ENCODE assay signal across 23 cellular contexts in the genomic region with DNA sequence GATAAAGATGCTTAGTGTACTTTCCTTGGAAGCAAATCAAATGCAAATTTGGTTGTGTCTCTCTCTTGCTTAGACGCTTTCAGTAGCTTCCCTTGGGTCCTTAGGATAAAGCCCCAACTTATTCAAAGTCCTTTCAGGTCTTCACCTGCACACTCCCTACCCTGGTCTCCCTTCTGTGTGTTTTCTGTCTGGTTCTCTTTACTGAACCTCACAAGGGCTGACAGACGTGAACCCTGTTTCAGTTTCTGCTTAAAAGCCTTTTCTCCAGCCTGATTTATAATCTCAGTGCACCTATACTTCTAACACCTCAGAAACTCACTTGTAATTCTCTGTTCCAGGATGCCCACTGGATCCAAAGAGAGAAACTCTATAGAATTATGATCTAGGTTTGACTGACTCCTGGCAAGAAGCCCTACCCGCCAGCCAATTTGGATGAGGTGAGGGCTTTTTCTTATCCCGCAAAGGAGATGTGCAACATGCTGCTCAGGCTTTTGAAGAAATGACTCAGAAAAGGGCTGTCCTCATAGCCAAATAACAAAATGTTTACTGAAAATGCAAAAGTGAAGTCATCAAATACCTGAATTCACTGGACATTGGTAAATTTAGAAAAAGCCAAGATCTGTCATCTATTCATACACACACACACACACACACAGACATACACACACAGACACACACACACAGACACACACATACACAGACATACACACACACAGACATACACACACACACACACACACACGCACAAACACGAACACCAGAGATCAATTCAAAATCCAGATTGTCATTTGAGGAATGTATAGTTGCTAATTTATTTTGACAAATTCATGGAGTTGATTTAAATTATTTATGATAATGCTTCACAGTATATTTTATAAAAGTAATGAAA.
"Had no signal": no experiment of that assay in that cellular context is flagged by ENCODE, and none has a peak within 500 bp of the region (broad histone marks: within the 10 kb centered on the region; RNA-seq: fewer than 3 reads in every experiment).

No MANE protein-coding gene starts in this region.

- H3K27ac Mint-ChIP-seq: activated CD8-positive, alpha-beta T cell treated with anti-CD3 and anti-CD28 coated beads for 36 hours; activated naive CD4-positive, alpha-beta T cell treated with anti-CD3 and anti-CD28 coated beads, Interleukin-2, amount 10 ng/mL, durations not matched to agents 7 days and 5 days; activated naive CD8-positive, alpha-beta T cell treated with anti-CD3 and anti-CD28 coated beads, Interleukin-2, amount 10 ng/mL, durations not matched to agents 7 days and 5 days; activated T-cell treated with anti-CD3 and anti-CD28 coated beads, Interleukin-2, amount 50 U/mL, for 72 hours; activated T-helper 2 cell treated with anti-CD3 and anti-CD28 coated beads, Interferon-gamma antibody, Interleukin-2, Interleukin-4, amounts not matched to agents 10 μg/mL and 5 μg/mL and 100 μg/mL, durations not matched to agents 14 hours and 24 hours and 36 hours; T-helper 1 cell treated with Interleukin-12 subunit alpha and Interleukin-12 subunit beta and Interleukin-4 antibody, amounts not matched to agents 30 μg/mL and 1 μg/mL, for 36 hours had no signal

- H3K4me2 ChIP-seq: KMS-11, PC-9 had no signal

- H2AFZ ChIP-seq: PC-9 had no signal

- H3K4me1 ChIP-seq: body of pancreas had no signal

- H3K27me3 Mint-ChIP-seq: activated CD8-positive, alpha-beta T cell treated with anti-CD3 and anti-CD28 coated beads for 36 hours; activated naive CD4-positive, alpha-beta T cell treated with anti-CD3 and anti-CD28 coated beads, Interleukin-2, amount 10 ng/mL, durations not matched to agents 7 days and 5 days; activated naive CD8-positive, alpha-beta T cell treated with anti-CD3 and anti-CD28 coated beads, Interleukin-2, amount 10 ng/mL, durations not matched to agents 7 days and 5 days; central memory CD8-positive, alpha-beta T cell had no signal

- DNase-seq: activated CD4-positive, alpha-beta T cell treated with anti-CD3 and anti-CD28 coated beads for 4 hours; activated CD8-positive, alpha-beta memory T cell treated with anti-CD3 and anti-CD28 coated beads, Interleukin-2, amount 50 U/mL, for 4 hours; activated CD8-positive, alpha-beta T cell treated with anti-CD3 and anti-CD28 coated beads for 36 hours; activated gamma-delta T cell treated with Interleukin-2 at 50 U/mL for 16 hours; activated naive CD4-positive, alpha-beta T cell treated with anti-CD3 and anti-CD28 coated beads, Interleukin-2, amount 10 ng/mL, durations not matched to agents 7 days and 5 days; activated naive CD8-positive, alpha-beta T cell treated with anti-CD3 and anti-CD28 coated beads, Interleukin-2, amount 10 ng/mL, durations not matched to agents 7 days and 5 days; activated T-cell treated with anti-CD3 and anti-CD28 coated beads, Interleukin-2, amount 50 U/mL, for 72 hours; aorta; body of pancreas; MM.1S; NCI-H146; NCI-H1930; NCI-H2171; NCI-H2227 treated with DMSO at 0.1 percent for 48 hours; NCI-H446 treated with DMSO at 0.1 percent for 48 hours; NCI-H524 treated with DMSO at 0.1 percent for 48 hours; PC-9; SHP77 treated with DMSO at 0.1 percent for 48 hours had no signal

- ATAC-seq: activated CD4-positive, CD25-positive, alpha-beta regulatory T cell treated with anti-CD3 and anti-CD28 coated beads, Interleukin-2, amount 50 U/mL, for 24 hours; activated CD8-positive, alpha-beta T cell treated with anti-CD3 and anti-CD28 coated beads for 36 hours; activated T-cell treated with anti-CD3 and anti-CD28 coated beads, Interleukin-2, amount 50 U/mL, for 72 hours; body of pancreas had no signal

- H3K4me3 Mint-ChIP-seq: activated CD8-positive, alpha-beta T cell treated with anti-CD3 and anti-CD28 coated beads for 36 hours; activated naive CD4-positive, alpha-beta T cell treated with anti-CD3 and anti-CD28 coated beads, Interleukin-2, amount 10 ng/mL, durations not matched to agents 7 days and 5 days; activated naive CD8-positive, alpha-beta T cell treated with anti-CD3 and anti-CD28 coated beads, Interleukin-2, amount 10 ng/mL, durations not matched to agents 7 days and 5 days; activated T-cell treated with anti-CD3 and anti-CD28 coated beads, Interleukin-2, amount 50 U/mL, for 72 hours; central memory CD8-positive, alpha-beta T cell; T-helper 1 cell treated with Interleukin-12 subunit alpha and Interleukin-12 subunit beta and Interleukin-4 antibody, amounts not matched to agents 30 μg/mL and 1 μg/mL, for 36 hours had no signal

- H3K27ac ChIP-seq: body of pancreas, KMS-11, PC-9 had no signal

- H3K4me3 ChIP-seq: body of pancreas, PC-9 had no signal

- H3K9me3 ChIP-seq: body of pancreas had no signal

- H3K9ac ChIP-seq: KMS-11 had no signal

- H3K4me1 Mint-ChIP-seq: activated naive CD4-positive, alpha-beta T cell treated with anti-CD3 and anti-CD28 coated beads, Interleukin-2, amount 10 ng/mL, durations not matched to agents 7 days and 5 days had no signal

- H3K27me3 ChIP-seq: body of pancreas had no signal

- H3K9me3 Mint-ChIP-seq: activated CD8-positive, alpha-beta T cell treated with anti-CD3 and anti-CD28 coated beads for 36 hours; activated T-cell treated with anti-CD3 and anti-CD28 coated beads, Interleukin-2, amount 50 U/mL, for 72 hours; activated T-helper 2 cell treated with anti-CD3 and anti-CD28 coated beads, Interferon-gamma antibody, Interleukin-2, Interleukin-4, amounts not matched to agents 10 μg/mL and 5 μg/mL and 100 μg/mL, durations not matched to agents 14 hours and 24 hours and 36 hours; central memory CD8-positive, alpha-beta T cell had no signal

- H3K36me3 Mint-ChIP-seq: activated naive CD4-positive, alpha-beta T cell treated with anti-CD3 and anti-CD28 coated beads, Interleukin-2, amount 10 ng/mL, durations not matched to agents 7 days and 5 days; activated naive CD8-positive, alpha-beta T cell treated with anti-CD3 and anti-CD28 coated beads, Interleukin-2, amount 10 ng/mL, durations not matched to agents 7 days and 5 days had no signal
